ENCODE assay signal across 1 cellular context in genomic region chr9:33162721-33163311, GRCh38.
A peak's percentile ranks its signal among the peaks of the same experiment; 100 is the strongest.
TF ChIP-seq lines count a peak whose summit lies in the region.

No MANE protein-coding gene starts in this region.

TF ChIP-seq in liver, 16 proteins besides CTCF, POLR2A, EP300 and RAD21 (continued from another document):
- TF ChIP-seq ZBTB33 (IDR thresholded peaks at IDR 0.05) (peak; percentile 61), EGR1 (IDR thresholded peaks at IDR 0.05; ENCODE audit: low read depth in 2 of 2) (no peak), ATF3 (IDR thresholded peaks at IDR 0.05) (peak; percentile 51), YY1 (IDR thresholded peaks at IDR 0.05) (no peak)
